In the genomic region with DNA sequence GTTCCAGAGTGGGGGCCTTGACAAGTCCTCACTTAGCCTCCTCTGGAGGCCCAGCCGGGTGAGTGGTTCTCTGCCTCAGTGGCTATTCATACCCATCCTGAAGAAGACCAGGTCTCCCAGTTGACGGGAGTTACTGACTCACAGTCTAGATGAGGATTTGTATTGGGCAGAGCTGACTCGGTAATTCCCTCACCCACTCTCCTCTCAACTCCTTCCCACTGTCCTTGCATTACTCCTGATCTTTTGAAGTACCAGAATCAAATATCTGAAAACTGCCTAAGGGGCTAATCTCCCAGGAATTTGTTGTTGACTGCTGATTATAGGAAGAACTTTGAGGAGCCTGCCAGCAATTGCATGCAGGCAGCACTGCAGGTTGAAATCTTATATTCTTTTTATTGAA, we compare ENCODE assay signal across 1 cellular context.
TF ChIP-seq lines count a peak whose summit lies in the region.

No MANE protein-coding gene starts in this region.

TF ChIP-seq in HepG2, 621 proteins besides CTCF, POLR2A, EP300 and RAD21:
- TF ChIP-seq ZNF224 (CRISPR knock-in tag; IDR thresholded peaks at IDR 0.05): no peak
- TF ChIP-seq HES4 (CRISPR knock-in tag; IDR thresholded peaks at IDR 0.05; ENCODE audit: borderline replicate concordance): no peak
- TF ChIP-seq, protein P1, sequence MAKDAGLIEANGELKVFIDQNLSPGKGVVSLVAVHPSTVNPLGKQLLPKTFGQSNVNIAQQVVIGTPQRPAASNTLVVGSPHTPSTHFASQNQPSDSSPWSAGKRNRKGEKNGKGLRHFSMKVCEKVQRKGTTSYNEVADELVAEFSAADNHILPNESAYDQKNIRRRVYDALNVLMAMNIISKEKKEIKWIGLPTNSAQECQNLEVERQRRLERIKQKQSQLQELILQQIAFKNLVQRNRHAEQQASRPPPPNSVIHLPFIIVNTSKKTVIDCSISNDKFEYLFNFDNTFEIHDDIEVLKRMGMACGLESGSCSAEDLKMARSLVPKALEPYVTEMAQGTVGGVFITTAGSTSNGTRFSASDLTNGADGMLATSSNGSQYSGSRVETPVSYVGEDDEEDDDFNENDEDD (CRISPR knock-in tag; IDR thresholded peaks at IDR 0.05; ENCODE audit: borderline replicate concordance): no peak
